In the genomic region with DNA sequence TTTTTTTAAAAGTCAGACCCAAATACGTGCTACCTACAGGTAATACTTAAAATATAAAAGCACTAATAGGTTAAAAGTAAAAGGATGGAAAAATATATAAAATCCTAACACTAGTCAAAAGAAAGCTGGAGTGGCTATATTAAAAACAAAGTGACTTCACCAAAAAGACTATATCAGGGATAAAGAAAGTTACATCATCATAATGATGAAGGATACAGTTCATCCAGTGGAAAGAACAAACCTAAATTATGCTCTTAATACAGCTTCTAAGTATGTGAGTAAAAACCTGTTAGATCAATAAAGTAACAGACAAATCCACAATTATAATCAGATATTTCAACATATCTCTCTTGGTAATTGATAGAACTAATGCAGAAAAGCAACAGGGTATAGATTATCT, we compare ENCODE assay signal across 15 cellular contexts. TPM values are rescaled to one million over a fixed set of nuclear protein-coding genes. Genes with fewer than 3 reads are reported as not detected.
DNase-seq lines count a peak whose midpoint lies in the region; ATAC-seq and TF ChIP-seq lines count a peak whose summit lies in the region.
"Had no signal": no experiment of that assay in that cellular context is flagged by ENCODE, and none has a peak within 500 bp of the region (broad histone marks: within the 10 kb centered on the region; RNA-seq: fewer than 3 reads in every experiment).

No MANE protein-coding gene starts in this region.

- H3K4me1 ChIP-seq in endodermal cell (ENCODE audit: control insufficient read depth, insufficient read depth, low read length): no peaks in the 10 kb centered on the region
- H3K4me1 ChIP-seq: BE2C had no signal

- TF ChIP-seq CTCF in endodermal cell (conservative IDR thresholded peaks at IDR 0.05): no peak

- no peak overlapping the region for H3K27ac ChIP-seq in endodermal cell (ENCODE audit: low read depth, low read length)

- no peak for ATAC-seq in activated naive CD4-positive, alpha-beta T cell treated with anti-CD3 and anti-CD28 coated beads, Interleukin-2, amount 50 U/mL, for 72 hours
- ATAC-seq in stimulated activated effector memory CD8-positive, alpha-beta T cell treated with anti-CD3 and anti-CD28 coated beads, Interleukin-12 subunit alpha, Interleukin-12 subunit beta, amount 100 ng/mL, for 72 hours: no peak
- ATAC-seq in HG03280 (IDR thresholded peaks at IDR 0.05; ENCODE audit: unreplicated experiment) (no peak), GM21717 (IDR thresholded peaks at IDR 0.05; ENCODE audit: unreplicated experiment) (no peak), HG03097 (IDR thresholded peaks at IDR 0.05; ENCODE audit: low FRiP score, unreplicated experiment) (no peak)
- ATAC-seq: stimulated activated naive CD8-positive, alpha-beta T cell treated with anti-CD3 and anti-CD28 coated beads, Interleukin-15, Interleukin-2, amounts not matched to agents 100 U/mL and 50 U/mL, for 24 hours; T-helper 17 cell had no signal

- peaks cover 26% of the 10 kb centered on the region for H3K9me3 Mint-ChIP-seq in activated naive CD4-positive, alpha-beta T cell treated with anti-CD3 and anti-CD28 coated beads, Interleukin-2, amount 50 U/mL, for 24 hours
- peaks cover 13 to 23% of the 10 kb centered on the region in 2 donors for H3K9me3 Mint-ChIP-seq in activated naive CD4-positive, alpha-beta T cell treated with anti-CD3 and anti-CD28 coated beads, Interleukin-2, amount 50 U/mL, for 72 hours
- H3K9me3 Mint-ChIP-seq in endodermal cell: peaks cover 29% of the 10 kb centered on the region
- H3K9me3 Mint-ChIP-seq in stimulated activated effector memory CD8-positive, alpha-beta T cell treated with anti-CD3 and anti-CD28 coated beads, Interleukin-12 subunit alpha, Interleukin-12 subunit beta, amount 100 ng/mL, for 72 hours: peaks cover 18% of the 10 kb centered on the region

- no CpG with 5 or more reads among the region's 1 CpG for WGBS in endodermal cell (ENCODE audit: insufficient coverage in 1 of 2, insufficient read length in 1 of 2), 2 experiments

- no peak overlapping the region for H3K27ac Mint-ChIP-seq in activated naive CD4-positive, alpha-beta T cell treated with anti-CD3 and anti-CD28 coated beads, Interleukin-2, amount 50 U/mL, for 24 hours
- H3K27ac Mint-ChIP-seq in activated naive CD4-positive, alpha-beta T cell treated with anti-CD3 and anti-CD28 coated beads, Interleukin-2, amount 50 U/mL, for 72 hours: peak overlapping the region in 1 of 2 donors; percentile 93
- H3K27ac Mint-ChIP-seq in endodermal cell: no peak overlapping the region
- H3K27ac Mint-ChIP-seq in stimulated activated effector memory CD8-positive, alpha-beta T cell treated with anti-CD3 and anti-CD28 coated beads, Interleukin-12 subunit alpha, Interleukin-12 subunit beta, amount 100 ng/mL, for 72 hours: no peak overlapping the region

- no peaks in the 10 kb centered on the region for H3K27me3 ChIP-seq in endodermal cell (ENCODE audit: control insufficient read depth, insufficient read depth, low read length, poor library complexity, severe bottlenecking)
- H3K27me3 ChIP-seq: BE2C had no signal

- peaks cover 56% of the 10 kb centered on the region for H3K9me3 ChIP-seq in endodermal cell (ENCODE audit: control insufficient read depth, low read length)
- H3K9me3 ChIP-seq: BE2C had no signal

- no peak overlapping the region for H3K9ac ChIP-seq in endodermal cell (ENCODE audit: extremely low read depth, low read length, poor library complexity, severe bottlenecking)

- peak overlapping the region; percentile 99 for H3K4me3 Mint-ChIP-seq in activated naive CD4-positive, alpha-beta T cell treated with anti-CD3 and anti-CD28 coated beads, Interleukin-2, amount 50 U/mL, for 24 hours
- peak overlapping the region; percentile 100 for H3K4me3 Mint-ChIP-seq in endodermal cell
- peak overlapping the region; percentile 99 for H3K4me3 Mint-ChIP-seq in stimulated activated effector memory CD8-positive, alpha-beta T cell treated with anti-CD3 and anti-CD28 coated beads, Interleukin-12 subunit alpha, Interleukin-12 subunit beta, amount 100 ng/mL, for 72 hours

- peaks cover 48% of the 10 kb centered on the region for H3K4me1 Mint-ChIP-seq in activated naive CD4-positive, alpha-beta T cell treated with anti-CD3 and anti-CD28 coated beads, Interleukin-2, amount 50 U/mL, for 24 hours
- H3K4me1 Mint-ChIP-seq in endodermal cell: peaks cover 12% of the 10 kb centered on the region
- H3K4me1 Mint-ChIP-seq in stimulated activated effector memory CD8-positive, alpha-beta T cell treated with anti-CD3 and anti-CD28 coated beads, Interleukin-12 subunit alpha, Interleukin-12 subunit beta, amount 100 ng/mL, for 72 hours: peaks cover 42% of the 10 kb centered on the region

- peaks cover 23% of the 10 kb centered on the region for H3K36me3 Mint-ChIP-seq in activated naive CD4-positive, alpha-beta T cell treated with anti-CD3 and anti-CD28 coated beads, Interleukin-2, amount 50 U/mL, for 24 hours
- peaks cover 22 to 40% of the 10 kb centered on the region in 2 donors for H3K36me3 Mint-ChIP-seq in activated naive CD4-positive, alpha-beta T cell treated with anti-CD3 and anti-CD28 coated beads, Interleukin-2, amount 50 U/mL, for 72 hours
- H3K36me3 Mint-ChIP-seq in endodermal cell (ENCODE audit: low read depth): peaks cover 27% of the 10 kb centered on the region
- no peaks in the 10 kb centered on the region for H3K36me3 Mint-ChIP-seq in stimulated activated effector memory CD8-positive, alpha-beta T cell treated with anti-CD3 and anti-CD28 coated beads, Interleukin-12 subunit alpha, Interleukin-12 subunit beta, amount 100 ng/mL, for 72 hours

- no peaks in the 10 kb centered on the region for H3K36me3 ChIP-seq in endodermal cell (ENCODE audit: control insufficient read depth, insufficient read depth, low read length)
- H3K36me3 ChIP-seq: BE2C had no signal

- DNase-seq in activated naive CD4-positive, alpha-beta T cell treated with anti-CD3 and anti-CD28 coated beads, Interleukin-2, amount 50 U/mL, for 72 hours (ENCODE audit: low spot score in 2 of 2): no peak
- peak; percentile 8 for DNase-seq in RKO (ENCODE audit: low spot score)
- DNase-seq in endodermal cell: no peak
- DNase-seq in stimulated activated effector memory CD8-positive, alpha-beta T cell treated with anti-CD3 and anti-CD28 coated beads, Interleukin-12 subunit alpha, Interleukin-12 subunit beta, amount 100 ng/mL, for 72 hours (ENCODE audit: low spot score in 2 of 2): no peak
- DNase-seq: BE2C; hypothalamus; NCI-H2081; NK-92 treated with Interleukin-12 subunit alpha and Interleukin-12 subunit beta, amount 100 ng/mL, for 24 hours; stimulated activated CD4-positive, alpha-beta T cell treated with anti-CD3 and anti-CD28 coated beads, Interleukin-4, amount 100 ng/mL, for 1 hour; stimulated activated naive CD8-positive, alpha-beta T cell treated with anti-CD3 and anti-CD28 coated beads, Interleukin-15, Interleukin-2, amounts not matched to agents 100 U/mL and 50 U/mL, for 24 hours; T-helper 17 cell had no signal

- no peaks in the 10 kb centered on the region for H3K27me3 Mint-ChIP-seq in activated naive CD4-positive, alpha-beta T cell treated with anti-CD3 and anti-CD28 coated beads, Interleukin-2, amount 50 U/mL, for 24 hours
- no peaks in the 10 kb centered on the region for H3K27me3 Mint-ChIP-seq in endodermal cell (ENCODE audit: insufficient read depth)
- H3K27me3 Mint-ChIP-seq: T-helper 17 cell had no signal

- H3K4me3 ChIP-seq in endodermal cell (ENCODE audit: low read length): peak overlapping the region; percentile 99

RNA-seq across cellular contexts. Expression of a gene that starts 1.1 kb away (rescaled TPM):
- 10 to 100 TPM in 1 of 2 donors, 1 to 10 TPM in 1; 5.4 to 21.5 TPM for total RNA-seq in activated naive CD4-positive, alpha-beta T cell treated with anti-CD3 and anti-CD28 coated beads, Interleukin-2, amount 50 U/mL, for 72 hours
- 10 to 100 TPM; 24.7 to 30.5 TPM for total RNA-seq in endodermal cell
- polyA plus RNA-seq in endodermal cell (2013, experiment 1 of 2): 6.6 TPM
- 6.9 TPM for polyA plus RNA-seq in endodermal cell (2013, experiment 2 of 2)

RNA-seq across cellular contexts. Expression of a gene that starts 33.6 kb away (rescaled TPM):
- 10 to 100 TPM; 12.7 to 17.8 TPM for total RNA-seq in activated naive CD4-positive, alpha-beta T cell treated with anti-CD3 and anti-CD28 coated beads, Interleukin-2, amount 50 U/mL, for 72 hours
- 10 to 100 TPM; 20.5 to 21.2 TPM for total RNA-seq in endodermal cell
- 9.8 TPM for polyA plus RNA-seq in endodermal cell (2013, experiment 1 of 2)
- 8.7 TPM for polyA plus RNA-seq in endodermal cell (2013, experiment 2 of 2)
